In the genomic region with DNA sequence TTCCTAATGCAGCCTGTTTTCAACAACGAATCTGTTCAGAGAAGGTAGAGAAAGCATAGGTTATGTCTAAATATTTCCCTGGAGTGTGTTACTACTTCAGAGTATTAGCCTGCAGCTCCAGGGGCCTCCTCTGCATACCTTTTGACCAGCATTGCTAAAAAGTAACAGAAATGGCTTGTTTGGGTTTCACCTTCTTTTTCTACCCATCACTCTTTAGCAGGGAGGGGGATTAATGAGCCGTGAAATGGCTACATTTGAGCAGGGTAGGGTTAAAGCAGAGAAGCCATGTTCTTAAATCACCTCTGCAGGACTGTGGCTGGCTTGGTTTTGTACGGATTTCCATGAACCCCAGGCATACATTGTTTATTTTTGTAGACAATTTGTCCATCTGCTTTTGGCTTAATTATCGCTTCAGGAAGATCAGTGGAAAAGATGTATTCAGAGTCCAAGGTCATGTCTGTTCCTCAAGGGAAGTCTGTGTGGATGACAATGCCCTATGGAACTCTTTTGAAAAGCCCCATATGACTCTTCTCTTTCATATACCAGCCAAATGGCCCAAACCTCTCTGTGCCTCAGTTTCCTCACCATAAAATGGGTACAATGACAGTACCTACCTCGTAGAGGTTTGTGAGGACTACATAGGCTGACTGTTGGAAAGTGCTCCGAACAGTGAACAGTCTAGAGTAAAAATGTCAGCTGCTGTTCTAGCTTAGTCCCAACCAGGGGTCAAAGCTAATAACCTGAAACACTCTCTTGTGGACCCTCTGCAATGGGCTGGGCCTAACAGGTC, we compare ENCODE assay signal across 8 cellular contexts.
DNase-seq lines count a peak whose midpoint lies in the region; ATAC-seq and TF ChIP-seq lines count a peak whose summit lies in the region.

No MANE protein-coding gene starts in this region.

- no peak for TF ChIP-seq POLR2A in suprapubic skin (IDR thresholded peaks at IDR 0.05)

- H3K27ac ChIP-seq in OCI-LY3 (ENCODE audit: low read length), result no peak overlapping the region
- peak overlapping the region; percentile 98 for H3K27ac ChIP-seq in right cardiac atrium (ENCODE audit: low read length)
- H3K27ac ChIP-seq in suprapubic skin, result peak overlapping the region; percentile 55

- H3K4me3 ChIP-seq in OCI-LY3 (ENCODE audit: low read length) (peak overlapping the region; percentile 36), right cardiac atrium (ENCODE audit: low read length) (no peak overlapping the region), suprapubic skin (no peak overlapping the region)

- TF ChIP-seq CTCF in OCI-LY3 (IDR thresholded peaks at IDR 0.05; ENCODE audit: low read depth, low read length) (no peak), suprapubic skin (IDR thresholded peaks at IDR 0.05) (no peak)

- intact Hi-C loops in right cardiac atrium (cut with DNase I), result loop anchor here (5.0 to 10.0 kb wide), 5 partner anchors 67 to 179 kb away; partner anchors contain the start of genes COL4A1 (in 3 of the 4) and COL4A2 (in 3 of the 4)

- no peaks in the 10 kb centered on the region for H3K79me2 ChIP-seq in OCI-LY3 (ENCODE audit: low read length)

- H3K27me3 ChIP-seq in OCI-LY3 (ENCODE audit: low read depth, low read length) (peaks cover 14% of the 10 kb centered on the region), right cardiac atrium (ENCODE audit: control insufficient read depth, insufficient read depth) (no peaks in the 10 kb centered on the region), suprapubic skin (no peaks in the 10 kb centered on the region)

- H2AFZ ChIP-seq in OCI-LY3 (ENCODE audit: low read depth, low read length), result peak overlapping the region; percentile 73; the same call in 1 of the 2 replicates

- 55% methylated on average over 6 of the region's 6 CpGs for WGBS in right cardiac atrium
- 84% methylated on average over 5 of the region's 6 CpGs for WGBS in suprapubic skin

- ATAC-seq in GM19463 (IDR thresholded peaks at IDR 0.05; ENCODE audit: unreplicated experiment), result peak; percentile 40
- ATAC-seq in right cardiac atrium, result no peak
- no peak for ATAC-seq in HG02588 (IDR thresholded peaks at IDR 0.05; ENCODE audit: unreplicated experiment)

- no peaks in the 10 kb centered on the region for H4K20me1 ChIP-seq in OCI-LY3 (ENCODE audit: insufficient read depth, low read length)

- H3K9ac ChIP-seq in OCI-LY3 (ENCODE audit: low read length), result no peak overlapping the region

- DNase-seq in right cardiac atrium (no peak), suprapubic skin (ENCODE audit: low spot score in 2 of 2) (no peak), amygdala (lab: John Stamatoyannopoulos, UW) (no peak)
- no peak for DNase-seq in activated CD4-positive, alpha-beta T cell treated with anti-CD3 and anti-CD28 coated beads, Interleukin-2, amount 50 U/mL, for 48 hours
- no peak for DNase-seq in activated CD4-positive, alpha-beta T cell treated with anti-CD3 and anti-CD28 coated beads, Interleukin-2, amount 50 U/mL, for 4 hours

- no peak for TF ChIP-seq EP300 in suprapubic skin (IDR thresholded peaks at IDR 0.05)

- no peaks in the 10 kb centered on the region for H3K36me3 ChIP-seq in OCI-LY3 (replicated peaks; ENCODE audit: low read depth, low read length)
- no peaks in the 10 kb centered on the region for H3K36me3 ChIP-seq in suprapubic skin

- no peaks in the 10 kb centered on the region for H3K9me3 ChIP-seq in OCI-LY3 (ENCODE audit: insufficient read depth, low read length)
- no peaks in the 10 kb centered on the region for H3K9me3 ChIP-seq in right cardiac atrium (ENCODE audit: control insufficient read depth, low read length)
- H3K9me3 ChIP-seq in suprapubic skin, result no peaks in the 10 kb centered on the region

- peak overlapping the region; percentile 65 for H3K4me2 ChIP-seq in OCI-LY3 (ENCODE audit: low read length)

- H3K4me1 ChIP-seq in OCI-LY3 (ENCODE audit: low read length) (peaks cover 5% of the 10 kb centered on the region), right cardiac atrium (ENCODE audit: control insufficient read depth, insufficient read depth, low read length) (peaks cover 45% of the 10 kb centered on the region), suprapubic skin (peaks cover 45% of the 10 kb centered on the region)
